17 cellular contexts compared by ENCODE assay signal in the genomic region with DNA sequence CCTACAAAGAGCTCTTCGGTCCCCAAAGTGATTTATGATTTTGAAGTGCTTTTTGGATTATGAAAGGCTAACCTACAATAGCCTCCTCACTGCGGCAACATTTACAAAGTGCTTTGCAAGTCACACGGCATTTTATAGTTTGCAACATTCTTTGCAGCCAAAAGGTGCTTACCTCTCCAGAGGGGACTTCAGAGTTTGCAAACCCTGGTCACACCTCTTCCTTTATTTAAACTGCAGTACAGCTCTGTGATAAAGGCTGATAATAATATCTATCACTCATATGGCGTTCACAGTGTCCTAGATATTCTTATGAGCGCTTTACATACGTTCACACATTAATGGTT. TPM values are rescaled to one million over a fixed set of nuclear protein-coding genes. Genes with fewer than 3 reads are reported as not detected.
DNase-seq lines count a peak whose midpoint lies in the region; ATAC-seq and TF ChIP-seq lines count a peak whose summit lies in the region.
"Had no signal": no experiment of that assay in that cellular context is flagged by ENCODE, and none has a peak within 500 bp of the region (broad histone marks: within the 10 kb centered on the region; RNA-seq: fewer than 3 reads in every experiment).

No MANE protein-coding gene starts in this region.

- H3K18ac ChIP-seq in mesenchymal stem cell (ENCODE audit: low read depth in 1 of 2, low read length in 2 of 2), result no peak overlapping the region

- no peak overlapping the region for H2BK120ac ChIP-seq in mesenchymal stem cell (ENCODE audit: low read depth, low read length)

- no peak for TF ChIP-seq CTCF in DOHH2 (IDR thresholded peaks at IDR 0.05; ENCODE audit: low read depth, low read length, poor library complexity, severe bottlenecking)
- TF ChIP-seq CTCF in sigmoid colon (IDR thresholded peaks at IDR 0.05), result no peak

- DNase-seq in adipocyte (ENCODE audit: low read depth) (no peak), mesenchymal stem cell (no peak), sigmoid colon (no peak), D341Med (ENCODE audit: low spot score) (no peak), hypothalamus (lab: John Stamatoyannopoulos, UW) (no peak)
- DNase-seq: activated naive CD4-positive, alpha-beta T cell treated with anti-CD3 and anti-CD28 coated beads for 36 hours; dermis blood vessel endothelial cell; glutamatergic neuron; midbrain; NCI-H2081; NCI-H526; stimulated activated naive CD8-positive, alpha-beta T cell treated with anti-CD3 and anti-CD28 coated beads, Interleukin-15, amount 100 ng/mL, for 72 hours had no signal

- TF ChIP-seq EP300 in sigmoid colon (IDR thresholded peaks at IDR 0.05), result no peak

- H3K9me2 ChIP-seq in DOHH2 (replicated peaks; ENCODE audit: control insufficient read depth, low read length), result no peaks in the 10 kb centered on the region

- H2BK12ac ChIP-seq in mesenchymal stem cell (ENCODE audit: low read length in 2 of 2), result no peak overlapping the region

- H4K91ac ChIP-seq in mesenchymal stem cell (ENCODE audit: low read length), result no peak overlapping the region

- H3K79me2 ChIP-seq in DOHH2 (ENCODE audit: control insufficient read depth, low read length), result peaks cover under 1% of the 10 kb centered on the region

- H3K9me3 ChIP-seq in DOHH2 (ENCODE audit: control insufficient read depth, insufficient read depth, low read length), result no peaks in the 10 kb centered on the region
- no peaks in the 10 kb centered on the region for H3K9me3 ChIP-seq in adipocyte (ENCODE audit: control insufficient read depth, low read length)
- no peaks in the 10 kb centered on the region for H3K9me3 ChIP-seq in mesenchymal stem cell (ENCODE audit: control insufficient read depth, low read length)
- H3K9me3 ChIP-seq in sigmoid colon, result no peaks in the 10 kb centered on the region

- H2AK5ac ChIP-seq in mesenchymal stem cell (ENCODE audit: low read length, severe bottlenecking), result no peak overlapping the region

- 53% methylated on average over 5 of the region's 6 CpGs for WGBS in mesenchymal stem cell
- 66 to 74% methylated on average over 6 of the region's 6 CpGs for WGBS in sigmoid colon, 2 donors

- H3K27me3 ChIP-seq in DOHH2 (ENCODE audit: control insufficient read depth, low read length), result no peaks in the 10 kb centered on the region
- H3K27me3 ChIP-seq in adipocyte (replicated peaks; ENCODE audit: control insufficient read depth, insufficient read depth, low read length), result peaks cover 19% of the 10 kb centered on the region
- H3K27me3 ChIP-seq in mesenchymal stem cell (ENCODE audit: control insufficient read depth in 1 of 2, insufficient read depth in 1 of 2, low read length in 2 of 2), result peaks cover 0 to 14% of the 10 kb centered on the region in 2 experiments
- H3K27me3 ChIP-seq in sigmoid colon, result no peaks in the 10 kb centered on the region

- H3K4me3 ChIP-seq in DOHH2 (ENCODE audit: low read length), result peak overlapping the region; percentile 40
- peak overlapping the region; percentile 48 for H3K4me3 ChIP-seq in adipocyte (ENCODE audit: low read length)
- H3K4me3 ChIP-seq in mesenchymal stem cell (ENCODE audit: insufficient read depth in 1 of 2, low read depth in 1 of 2, low read length in 2 of 2), result peak overlapping the region in 1 of 2 experiments; percentile 45
- H3K4me3 ChIP-seq in sigmoid colon, result no peak overlapping the region

- H3K4me2 ChIP-seq in DOHH2 (ENCODE audit: low read length) (peak overlapping the region; percentile 67), mesenchymal stem cell (ENCODE audit: low read length, poor library complexity, severe bottlenecking) (peak overlapping the region; percentile 31)

- intact Hi-C loops in sigmoid colon (cut with DNase I), result no loop called here

- H3K4me1 ChIP-seq in DOHH2 (ENCODE audit: control insufficient read depth, low read length) (peaks cover 73% of the 10 kb centered on the region), adipocyte (ENCODE audit: control insufficient read depth, insufficient read depth, low read length) (peaks cover 15% of the 10 kb centered on the region), mesenchymal stem cell (ENCODE audit: control insufficient read depth, insufficient read depth, low read depth, low read length) (peaks cover 33% of the 10 kb centered on the region), sigmoid colon (peaks cover 0 to 32% (median 28%) of the 10 kb centered on the region in 4 donors)

- no peak overlapping the region for H3K4ac ChIP-seq in mesenchymal stem cell (ENCODE audit: low read depth in 1 of 2, low read length in 2 of 2)

- H3K79me1 ChIP-seq in mesenchymal stem cell (replicated peaks; ENCODE audit: low read length, poor library complexity, severe bottlenecking), result no peaks in the 10 kb centered on the region

- no peak overlapping the region for H2AFZ ChIP-seq in mesenchymal stem cell (ENCODE audit: low read depth, low read length)

- no peak overlapping the region for H2BK5ac ChIP-seq in mesenchymal stem cell (ENCODE audit: low read depth, low read length, poor library complexity, severe bottlenecking)

- no peak overlapping the region for H3K14ac ChIP-seq in mesenchymal stem cell (ENCODE audit: low read length in 2 of 2)

- H3K36me3 ChIP-seq in DOHH2 (ENCODE audit: control insufficient read depth, low read length) (peaks cover 3% of the 10 kb centered on the region; the same call in 1 of the 2 replicates), adipocyte (ENCODE audit: control insufficient read depth, insufficient read depth, low read length, severe bottlenecking) (no peaks in the 10 kb centered on the region), mesenchymal stem cell (ENCODE audit: control insufficient read depth in 1 of 2, insufficient read depth in 2 of 2, low read depth in 1 of 2, low read length in 2 of 2) (no peaks in the 10 kb centered on the region), sigmoid colon (no peaks in the 10 kb centered on the region)

- no peak overlapping the region for H4K8ac ChIP-seq in mesenchymal stem cell (ENCODE audit: low read length)

- no peaks in the 10 kb centered on the region for H4K20me1 ChIP-seq in DOHH2 (ENCODE audit: control insufficient read depth, insufficient read depth, low read depth, low read length)

- peak overlapping the region; percentile 99 for H3K27ac ChIP-seq in DOHH2 (ENCODE audit: low read depth, low read length)
- H3K27ac ChIP-seq in mesenchymal stem cell (ENCODE audit: low read length, poor library complexity, severe bottlenecking), result peak overlapping the region; percentile 90
- peak overlapping the region in 3 of 4 donors; percentile 29 to 49 (median 37) for H3K27ac ChIP-seq in sigmoid colon

- ATAC-seq in HG03175 (IDR thresholded peaks at IDR 0.05; ENCODE audit: unreplicated experiment) (no peak), HG03045 (IDR thresholded peaks at IDR 0.05; ENCODE audit: unreplicated experiment) (no peak)
- ATAC-seq: stimulated activated naive CD8-positive, alpha-beta T cell treated with anti-CD3 and anti-CD28 coated beads, Interleukin-15, amount 100 ng/mL, for 72 hours had no signal

- H3F3A ChIP-seq in DOHH2 (ENCODE audit: control insufficient read depth, insufficient read depth), result peaks cover 36% of the 10 kb centered on the region

- H3K23ac ChIP-seq in mesenchymal stem cell (ENCODE audit: low read length in 2 of 2), result no peak overlapping the region

- no peak overlapping the region for H2BK15ac ChIP-seq in mesenchymal stem cell (ENCODE audit: low read depth, poor library complexity, severe bottlenecking)

- no peak for TF ChIP-seq POLR2A in sigmoid colon (IDR thresholded peaks at IDR 0.05)

- peak overlapping the region; percentile 56 for H3K9ac ChIP-seq in adipocyte (ENCODE audit: low read length)
- peak overlapping the region; percentile 35 for H3K9ac ChIP-seq in mesenchymal stem cell (ENCODE audit: low read length)

RNA-seq across cellular contexts. Expression of a gene that starts 20.0 kb away (rescaled TPM):
- polyA plus RNA-seq in mesenchymal stem cell (2013, experiment 1 of 2), result 0.11 TPM
- 0.10 TPM for polyA plus RNA-seq in mesenchymal stem cell (2013, experiment 2 of 2)
- under 1 TPM in 2 of 4 donors, not detected in 2; 0.14 to 0.33 TPM for total RNA-seq in sigmoid colon
- under 1 TPM in 2 of 3 donors, not detected in 1; 0.46 to 0.79 TPM for polyA plus RNA-seq in sigmoid colon
- total RNA-seq: activated naive CD4-positive, alpha-beta T cell treated with anti-CD3 and anti-CD28 coated beads for 36 hours; dermis blood vessel endothelial cell; esophagus mucosa; IMR-90 had no signal
- polyA plus RNA-seq: IMR-90 had no signal

Comparison
In these comparisons a context has a peak if more than half of its experiments do, and no peak if none do; other contexts are left out.
1. H3K27ac ChIP-seq: peak in every context shown above with its lines; median percentile 99 in DOHH2; 90 in mesenchymal stem cell; 37 in sigmoid colon.
2. H3K4me3 ChIP-seq: peak in DOHH2 (single experiment) and adipocyte (single experiment); none in sigmoid colon (0 of 4).